In the genomic region with DNA sequence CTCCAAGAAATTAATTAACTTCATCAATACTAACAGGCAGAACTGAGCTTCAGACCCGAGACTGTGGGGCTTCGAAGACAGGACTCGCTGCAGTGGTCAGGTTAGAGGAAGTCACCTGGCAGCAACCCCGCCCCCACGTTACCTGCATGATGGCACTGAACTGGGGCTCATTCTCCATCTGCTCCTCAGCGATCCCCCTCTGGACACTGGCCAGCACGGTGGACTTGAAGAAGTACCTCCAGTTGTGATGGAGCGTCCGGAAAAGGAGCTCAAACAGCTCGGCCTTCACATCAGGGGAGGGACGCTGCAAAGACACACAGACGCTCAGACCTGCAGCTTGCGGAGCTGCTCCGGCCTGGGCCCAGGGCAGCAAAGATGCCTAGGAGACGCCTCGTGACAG, we compare ENCODE assay signal across 20 cellular contexts. TPM values are rescaled to one million over a fixed set of nuclear protein-coding genes. Genes with fewer than 3 reads are reported as not detected.
DNase-seq lines count a peak whose midpoint lies in the region; TF ChIP-seq lines count a peak whose summit lies in the region.
"Had no signal": no experiment of that assay in that cellular context is flagged by ENCODE, and none has a peak within 500 bp of the region (broad histone marks: within the 10 kb centered on the region; RNA-seq: fewer than 3 reads in every experiment).

No MANE protein-coding gene starts in this region.

- intact Hi-C loops in uterus (cut with DNase I; ENCODE audit: low total_unique reads), result no loop called here

- TF ChIP-seq EP300 in suprapubic skin (IDR thresholded peaks at IDR 0.05), result no peak

- no peak overlapping the region for H3K4ac ChIP-seq in neuronal stem cell (ENCODE audit: low read length)

- H3K18ac ChIP-seq in neuronal stem cell (ENCODE audit: low read length), result no peak overlapping the region

- H3K14ac ChIP-seq in neuronal stem cell (ENCODE audit: low read length), result no peak overlapping the region

- H2BK120ac ChIP-seq in neuronal stem cell (ENCODE audit: low read depth, low read length), result no peak overlapping the region

- DNase-seq in activated effector memory CD4-positive, alpha-beta T cell treated with anti-CD3 and anti-CD28 coated beads, Interleukin-2, amount 50 U/mL, for 16 hours, result peak; percentile 55
- DNase-seq in activated effector memory CD4-positive, alpha-beta T cell treated with Interleukin-2 at 50 U/mL for 16 hours, result no peak
- DNase-seq in neuronal stem cell (ENCODE audit: low spot score) (no peak), suprapubic skin (ENCODE audit: low spot score in 2 of 2) (peak; percentile 61 to 69), DMS153 (lab: John Stamatoyannopoulos, UW) (no peak), uterus (no peak)
- no peak for DNase-seq in activated T-cell treated with anti-CD3 and anti-CD28 coated beads, Interleukin-2, amount 50 U/mL, for 24 hours
- DNase-seq: AML-193; Caco-2; CD4-positive, alpha-beta T cell; DMS79 treated with DMSO at 0.1 percent for 48 hours; GF-D8; HCEC 1CT had no signal

- no peak overlapping the region for H2BK15ac ChIP-seq in neuronal stem cell (ENCODE audit: low read length)

- H3K9me3 ChIP-seq in neuronal stem cell (replicated peaks in 1 of 2; ENCODE audit: control insufficient read depth in 2 of 2, insufficient read depth in 1 of 2, low read depth in 1 of 2, low read length in 2 of 2) (no peaks in the 10 kb centered on the region), suprapubic skin (no peaks in the 10 kb centered on the region), uterus (no peaks in the 10 kb centered on the region)
- H3K9me3 ChIP-seq: A549, Caco-2 had no signal

- H3K36me3 Mint-ChIP-seq in activated T-cell treated with anti-CD3 and anti-CD28 coated beads, Interleukin-2, amount 50 U/mL, for 24 hours (ENCODE audit: low read depth), result peaks cover 100% of the 10 kb centered on the region

- no peak overlapping the region for H3K27ac Mint-ChIP-seq in activated T-cell treated with anti-CD3 and anti-CD28 coated beads, Interleukin-2, amount 50 U/mL, for 24 hours
- H3K27ac Mint-ChIP-seq: CD4-positive, alpha-beta T cell; GM23338 had no signal

- no peaks in the 10 kb centered on the region for H3K27me3 ChIP-seq in neuronal stem cell (ENCODE audit: control insufficient read depth in 3 of 3, insufficient read depth in 3 of 3, low read depth in 1 of 3, low read length in 3 of 3)
- no peaks in the 10 kb centered on the region for H3K27me3 ChIP-seq in suprapubic skin
- no peaks in the 10 kb centered on the region for H3K27me3 ChIP-seq in uterus

- peaks cover 71 to 99% of the 10 kb centered on the region in 2 donors for H3K36me3 ChIP-seq in neuronal stem cell (replicated peaks in 1 of 2; ENCODE audit: control insufficient read depth in 2 of 2, insufficient read depth in 2 of 2, low read length in 2 of 2)
- H3K36me3 ChIP-seq in suprapubic skin, result peaks cover 97% of the 10 kb centered on the region
- no peaks in the 10 kb centered on the region for H3K36me3 ChIP-seq in uterus

- H2AFZ ChIP-seq in neuronal stem cell (ENCODE audit: low read length), result no peak overlapping the region
- H2AFZ ChIP-seq: GM23338 had no signal

- TF ChIP-seq POLR2A in suprapubic skin (IDR thresholded peaks at IDR 0.05), result no peak
- TF ChIP-seq POLR2A in uterus (IDR thresholded peaks at IDR 0.05), result no peak

- no peaks in the 10 kb centered on the region for H3K79me1 ChIP-seq in neuronal stem cell (ENCODE audit: low read depth, low read length)

- H3K9ac ChIP-seq in neuronal stem cell (ENCODE audit: low read depth, low read length, poor library complexity), result peak overlapping the region; percentile 53

- H2AK5ac ChIP-seq in neuronal stem cell (ENCODE audit: low read depth, low read length), result no peak overlapping the region

- H3K9me3 Mint-ChIP-seq in activated T-cell treated with anti-CD3 and anti-CD28 coated beads, Interleukin-2, amount 50 U/mL, for 24 hours, result no peaks in the 10 kb centered on the region
- H3K9me3 Mint-ChIP-seq: CD4-positive, alpha-beta T cell; GM23338 had no signal

- H3K4me1 ChIP-seq in neuronal stem cell (ENCODE audit: control insufficient read depth in 2 of 2, insufficient read depth in 1 of 2, low read depth in 1 of 2, low read length in 2 of 2) (no peaks in the 10 kb centered on the region), suprapubic skin (no peaks in the 10 kb centered on the region), uterus (no peaks in the 10 kb centered on the region)
- H3K4me1 ChIP-seq: A549, Caco-2 had no signal

- no peak overlapping the region for H3K27ac ChIP-seq in neuronal stem cell (replicated peaks; ENCODE audit: low read length)
- no peak overlapping the region for H3K27ac ChIP-seq in suprapubic skin
- H3K27ac ChIP-seq in uterus, result no peak overlapping the region
- H3K27ac ChIP-seq: 22Rv1, A549, C4-2B, HL-60 had no signal

- H3K4me2 ChIP-seq in neuronal stem cell (ENCODE audit: insufficient read depth, low read length, poor library complexity, severe bottlenecking), result no peak overlapping the region
- H3K4me2 ChIP-seq: A549, GM23338 had no signal

- H3K4me3 Mint-ChIP-seq in activated T-cell treated with anti-CD3 and anti-CD28 coated beads, Interleukin-2, amount 50 U/mL, for 24 hours, result no peak overlapping the region
- H3K4me3 Mint-ChIP-seq: CD4-positive, alpha-beta T cell; GM23338 had no signal

- WGBS in neuronal stem cell (ENCODE audit: extremely low coverage in 2 of 2, insufficient read length in 2 of 2, insufficient replicate concordance in 1 of 2), 2 donors, result no CpG with 5 or more reads among the region's 16 CpGs
- WGBS in suprapubic skin, result 90% methylated on average over 16 of the region's 16 CpGs

- H3K23ac ChIP-seq in neuronal stem cell (ENCODE audit: low read depth, low read length, poor library complexity), result no peak overlapping the region

- no peak overlapping the region for H4K91ac ChIP-seq in neuronal stem cell (ENCODE audit: low read depth, low read length, poor library complexity)

- no peaks in the 10 kb centered on the region for H3K27me3 Mint-ChIP-seq in activated T-cell treated with anti-CD3 and anti-CD28 coated beads, Interleukin-2, amount 50 U/mL, for 24 hours
- H3K27me3 Mint-ChIP-seq: CD4-positive, alpha-beta T cell had no signal

- no peak overlapping the region for H4K8ac ChIP-seq in neuronal stem cell (ENCODE audit: low read depth, low read length)

- no peak for TF ChIP-seq CTCF in suprapubic skin (IDR thresholded peaks at IDR 0.05)
- TF ChIP-seq CTCF in uterus (IDR thresholded peaks at IDR 0.05), result no peak

- no peak overlapping the region for H2BK12ac ChIP-seq in neuronal stem cell (ENCODE audit: low read length)

- peaks cover 2% of the 10 kb centered on the region for H3K4me1 Mint-ChIP-seq in activated T-cell treated with anti-CD3 and anti-CD28 coated beads, Interleukin-2, amount 50 U/mL, for 24 hours (ENCODE audit: low read depth)
- H3K4me1 Mint-ChIP-seq: GM23338 had no signal

- no peak overlapping the region for H2BK5ac ChIP-seq in neuronal stem cell (ENCODE audit: low read length)

- H3K4me3 ChIP-seq in neuronal stem cell (ENCODE audit: low read length in 2 of 2), result no peak overlapping the region
- no peak overlapping the region for H3K4me3 ChIP-seq in suprapubic skin
- H3K4me3 ChIP-seq in uterus, result no peak overlapping the region
- H3K4me3 ChIP-seq: A549, GM23338 had no signal

RNA-seq across cellular contexts. Expression of gene GSG1L, which starts 40.9 kb away (rescaled TPM):
- polyA plus RNA-seq in neuronal stem cell (2013, experiment 1 of 2), result 0.04 TPM
- 0.03 TPM for polyA plus RNA-seq in neuronal stem cell (2013, experiment 2 of 2)
- total RNA-seq in suprapubic skin, result 1 to 10 TPM in 1 of 4 donors, under 1 TPM in 1, not detected in 2; 0.64 to 1.7 TPM
- total RNA-seq in uterus, result under 1 TPM in 2 of 4 donors, not detected in 2; 0.24 to 0.35 TPM
- total RNA-seq: Caco-2; CD4-positive, alpha-beta T cell; HT1080 had no signal
- polyA plus RNA-seq: A549, BJ had no signal

Comparison
In these comparisons a context has a peak if more than half of its experiments do, and no peak if none do; other contexts are left out.
1. DNase-seq: peak in activated effector memory CD4-positive, alpha-beta T cell treated with anti-CD3 and anti-CD28 coated beads, Interleukin-2, amount 50 U/mL, for 16 hours (single experiment) and suprapubic skin (2 of 2); none in activated effector memory CD4-positive, alpha-beta T cell treated with Interleukin-2 at 50 U/mL for 16 hours (single experiment), neuronal stem cell (single experiment), DMS153 (single experiment), uterus (0 of 2) and activated T-cell treated with anti-CD3 and anti-CD28 coated beads, Interleukin-2, amount 50 U/mL, for 24 hours (single experiment).